30 cellular contexts compared by ENCODE assay signal in genomic region chr11:78170874-78171549, GRCh38. TPM values are rescaled to one million over a fixed set of nuclear protein-coding genes. Genes with fewer than 3 reads are reported as not detected.
DNase-seq lines count a peak whose midpoint lies in the region; ATAC-seq and TF ChIP-seq lines count a peak whose summit lies in the region.
"Had no signal": no experiment of that assay in that cellular context is flagged by ENCODE, and none has a peak within 500 bp of the region (broad histone marks: within the 10 kb centered on the region; RNA-seq: fewer than 3 reads in every experiment).

No MANE protein-coding gene starts in this region.

- CTCF ChIA-PET in activated CD8-positive, alpha-beta memory T cell treated with anti-CD3 and anti-CD28 coated beads, Interleukin-2, amount 10 ng/mL, durations not matched to agents 7 days and 5 days (lab: Charles Lee) = interaction anchor here (1.6 kb wide), 1 partner anchor 125 kb away, joined by 4 read pairs; no protein-coding TSS in a partner anchor
- CTCF ChIA-PET in mammary epithelial cell (lab: Charles Lee; ENCODE audit: low non-redundant PET) = no interaction called here

- 85% methylated on average over 7 of the region's 7 CpGs for WGBS in mammary epithelial cell (ENCODE audit: low coverage, missing lambda C conversion rate)

- peak overlapping the region; percentile 27 to 75 (median 46) for H3K27ac Mint-ChIP-seq in nephron
- H3K27ac Mint-ChIP-seq in activated CD8-positive, alpha-beta memory T cell treated with anti-CD3 and anti-CD28 coated beads, Interleukin-2, amount 10 ng/mL, durations not matched to agents 7 days and 5 days = no peak overlapping the region
- H3K27ac Mint-ChIP-seq: activated T-helper 2 cell treated with anti-CD3 and anti-CD28 coated beads, Interferon-gamma antibody, Interleukin-2, Interleukin-4, amounts not matched to agents 10 μg/mL and 5 μg/mL and 100 μg/mL, durations not matched to agents 14 hours and 24 hours and 36 hours; dendritic cell treated with granulocyte-macrophage colony-stimulating factor and Interleukin-4, amounts not matched to agents 40 ng/mL and 50 ng/mL, for 4 days had no signal

- no peak overlapping the region for H2AFZ ChIP-seq in mammary epithelial cell (ENCODE audit: low read depth, low read length)
- H2AFZ ChIP-seq: parathyroid adenoma had no signal

- H3K9ac ChIP-seq in mammary epithelial cell (ENCODE audit: insufficient read depth, low read length) = no peak overlapping the region
- H3K9ac ChIP-seq: parathyroid adenoma had no signal

- H3K4me1 ChIP-seq in tibial artery (peaks cover 0 to 75% (median 42%) of the 10 kb centered on the region in 4 donors), mammary epithelial cell (ENCODE audit: insufficient read depth, low read length) (no peaks in the 10 kb centered on the region)
- H3K4me1 ChIP-seq: HAP-1, parathyroid adenoma had no signal

- no peaks in the 10 kb centered on the region for H3K27me3 Mint-ChIP-seq in nephron (ENCODE audit: low read depth)
- no peaks in the 10 kb centered on the region for H3K27me3 Mint-ChIP-seq in activated CD8-positive, alpha-beta memory T cell treated with anti-CD3 and anti-CD28 coated beads, Interleukin-2, amount 10 ng/mL, durations not matched to agents 7 days and 5 days
- H3K27me3 Mint-ChIP-seq: dendritic cell treated with granulocyte-macrophage colony-stimulating factor and Interleukin-4, amounts not matched to agents 40 ng/mL and 50 ng/mL, for 4 days; naive B cell had no signal

- no peak overlapping the region for H3K4me2 ChIP-seq in mammary epithelial cell (ENCODE audit: insufficient read depth, low read depth, low read length)

- DNase-seq in MV-4-11 (lab: John Stamatoyannopoulos, UW) (peak; percentile 24), choroid plexus epithelial cell (ENCODE audit: low read depth) (peak; percentile 23), tibial artery (no peak), OCI-M1 (lab: John Stamatoyannopoulos, UW) (no peak), mammary epithelial cell (no peak)
- no peak for DNase-seq in activated CD8-positive, alpha-beta memory T cell treated with anti-CD3 and anti-CD28 coated beads, Interleukin-2, amount 10 ng/mL, durations not matched to agents 7 days and 5 days
- DNase-seq: activated CD4-positive, alpha-beta T cell treated with anti-CD3 and anti-CD28 coated beads for 48 hours; activated T-cell treated with anti-CD3 and anti-CD28 coated beads for 4 hours; caudate nucleus; DMS79 treated with DMSO at 0.1 percent for 48 hours; GF-D8; Kasumi-1; left lung; naive B cell; NCI-H1436; NCI-H2081 treated with DMSO at 0.1 percent for 48 hours; NCI-H226; NCI-H526 treated with DMSO at 0.1 percent for 48 hours; spleen; stimulated activated CD4-positive, alpha-beta T cell treated with anti-CD3 and anti-CD28 coated beads, Interleukin-2, amount 100 ng/mL, for 24 hours; stimulated activated CD8-positive, alpha-beta memory T cell treated with anti-CD3 and anti-CD28 coated beads, Interleukin-4, amount 100 ng/mL, for 48 hours; stomach had no signal

- H3K4me3 ChIP-seq in choroid plexus epithelial cell (ENCODE audit: low read depth, low read length) = no peak overlapping the region
- no peak overlapping the region for H3K4me3 ChIP-seq in tibial artery
- H3K4me3 ChIP-seq in mammary epithelial cell (replicated peaks in 1 of 3; ENCODE audit: insufficient read depth in 1 of 3, low read depth in 2 of 3, low read length in 3 of 3) = no peak overlapping the region
- H3K4me3 ChIP-seq: HAP-1, left lung, spleen, stomach, tibial nerve had no signal

- H3K9me3 ChIP-seq in tibial artery (no peaks in the 10 kb centered on the region), mammary epithelial cell (replicated peaks; ENCODE audit: insufficient read depth, low read length) (no peaks in the 10 kb centered on the region)
- H3K9me3 ChIP-seq: HAP-1, left lung, stomach, tibial nerve had no signal

- H3K27ac ChIP-seq in tibial artery = peak overlapping the region; percentile 82 to 94
- no peak overlapping the region for H3K27ac ChIP-seq in mammary epithelial cell (ENCODE audit: insufficient read depth, low read depth, low read length)
- H3K27ac ChIP-seq: left lung, parathyroid adenoma, spleen, VCaP had no signal

- BruUV-seq in mammary epithelial cell (replicated peaks; lab: Mats Ljungman, UMichigan) = no TSS peak

- ATAC-seq in activated CD8-positive, alpha-beta memory T cell treated with anti-CD3 and anti-CD28 coated beads, Interleukin-2, amount 10 ng/mL, durations not matched to agents 7 days and 5 days = no peak
- ATAC-seq: activated naive CD4-positive, alpha-beta T cell treated with anti-CD3 and anti-CD28 coated beads, Interleukin-2, amount 50 U/mL, for 72 hours; left lung had no signal

- TF ChIP-seq CTCF in choroid plexus epithelial cell (conservative IDR thresholded peaks at IDR 0.05; ENCODE audit: low read depth, low read length) (no peak), nephron (IDR thresholded peaks at IDR 0.05; ENCODE audit: unreplicated experiment in 3 of 3) (no peak), tibial artery (IDR thresholded peaks at IDR 0.05) (no peak), mammary epithelial cell (conservative IDR thresholded peaks at IDR 0.05 in 1 of 2, IDR thresholded peaks at IDR 0.05 in 1 of 2; ENCODE audit: extremely low read depth in 1 of 2, insufficient read depth in 1 of 2, low read depth in 1 of 2, low read length in 2 of 2) (no peak)

- no peaks in the 10 kb centered on the region for H3K79me2 ChIP-seq in mammary epithelial cell (ENCODE audit: insufficient read depth, low read length)
- H3K79me2 ChIP-seq: parathyroid adenoma had no signal

- dilution Hi-C loops in mammary epithelial cell (cut with HindIII; ENCODE audit: low sequenced_read_pairs) = no loop called here

- intact Hi-C loops in tibial artery (cut with DNase I; ENCODE audit: low total_unique reads) (no loop called here), mammary epithelial cell (cut with micrococcal nuclease) (no loop called here)

- in situ Hi-C loops in mammary epithelial cell (cut with MboI; ENCODE audit: low sequenced_read_pairs in 2 of 2) = no loop called here

- no peaks in the 10 kb centered on the region for H4K20me1 ChIP-seq in mammary epithelial cell (ENCODE audit: insufficient read depth, low read length)

- H3K36me3 ChIP-seq in tibial artery = peaks cover 15 to 31% (median 20%) of the 10 kb centered on the region in 3 donors
- H3K36me3 ChIP-seq in mammary epithelial cell (ENCODE audit: insufficient read depth, low read length) = no peaks in the 10 kb centered on the region
- H3K36me3 ChIP-seq: HAP-1 had no signal

- peaks cover 18% of the 10 kb centered on the region for H3K4me1 Mint-ChIP-seq in nephron
- H3K4me1 Mint-ChIP-seq in activated CD8-positive, alpha-beta memory T cell treated with anti-CD3 and anti-CD28 coated beads, Interleukin-2, amount 10 ng/mL, durations not matched to agents 7 days and 5 days = no peaks in the 10 kb centered on the region
- H3K4me1 Mint-ChIP-seq: naive B cell had no signal

- no peak overlapping the region for H3K4me3 Mint-ChIP-seq in nephron
- no peak overlapping the region for H3K4me3 Mint-ChIP-seq in activated CD8-positive, alpha-beta memory T cell treated with anti-CD3 and anti-CD28 coated beads, Interleukin-2, amount 10 ng/mL, durations not matched to agents 7 days and 5 days
- H3K4me3 Mint-ChIP-seq: dendritic cell treated with granulocyte-macrophage colony-stimulating factor and Interleukin-4, amounts not matched to agents 40 ng/mL and 50 ng/mL, for 4 days; naive B cell had no signal

- H3K9me3 Mint-ChIP-seq in nephron = no peaks in the 10 kb centered on the region
- H3K9me3 Mint-ChIP-seq in activated CD8-positive, alpha-beta memory T cell treated with anti-CD3 and anti-CD28 coated beads, Interleukin-2, amount 10 ng/mL, durations not matched to agents 7 days and 5 days (ENCODE audit: low read depth) = no peaks in the 10 kb centered on the region
- H3K9me3 Mint-ChIP-seq: dendritic cell treated with granulocyte-macrophage colony-stimulating factor and Interleukin-4, amounts not matched to agents 40 ng/mL and 50 ng/mL, for 4 days; naive B cell had no signal

- H3K27me3 ChIP-seq in tibial artery (no peaks in the 10 kb centered on the region), mammary epithelial cell (ENCODE audit: insufficient read depth, low read length) (no peaks in the 10 kb centered on the region)
- H3K27me3 ChIP-seq: left lung, spleen, stomach, tibial nerve had no signal

- H3K36me3 Mint-ChIP-seq in nephron (ENCODE audit: low read depth) = peaks cover 28% of the 10 kb centered on the region
- H3K36me3 Mint-ChIP-seq in activated CD8-positive, alpha-beta memory T cell treated with anti-CD3 and anti-CD28 coated beads, Interleukin-2, amount 10 ng/mL, durations not matched to agents 7 days and 5 days = peaks cover 5% of the 10 kb centered on the region

RNA-seq across cellular contexts. Expression of gene KCTD21, which starts 17.4 kb away (rescaled TPM):
- 1 to 10 TPM; 6.4 to 7.3 TPM for total RNA-seq in activated CD8-positive, alpha-beta memory T cell treated with anti-CD3 and anti-CD28 coated beads, Interleukin-2, amount 10 ng/mL, durations not matched to agents 7 days and 5 days
- total RNA-seq in mammary epithelial cell = 1 to 10 TPM; 8.7 to 9.7 TPM
- polyA plus RNA-seq in mammary epithelial cell = 9.2 TPM
- polyA minus RNA-seq in mammary epithelial cell = 43.7 TPM

RNA-seq across cellular contexts. Expression of gene USP35, which starts 17.7 kb away (rescaled TPM):
- 10 to 100 TPM in 1 of 2 experiments, 1 to 10 TPM in 1; 8.5 to 10.6 TPM for total RNA-seq in activated CD8-positive, alpha-beta memory T cell treated with anti-CD3 and anti-CD28 coated beads, Interleukin-2, amount 10 ng/mL, durations not matched to agents 7 days and 5 days
- total RNA-seq in mammary epithelial cell = 10 to 100 TPM; 10.7 to 13.3 TPM
- polyA plus RNA-seq in mammary epithelial cell = 5.1 TPM
- 26.7 TPM for polyA minus RNA-seq in mammary epithelial cell

RNA-seq across cellular contexts. Expression of gene ALG8, which starts 31.6 kb away (rescaled TPM):
- 10 to 100 TPM; 47.3 to 51.6 TPM for total RNA-seq in activated CD8-positive, alpha-beta memory T cell treated with anti-CD3 and anti-CD28 coated beads, Interleukin-2, amount 10 ng/mL, durations not matched to agents 7 days and 5 days
- 10 to 100 TPM; 30.3 to 32.7 TPM for total RNA-seq in mammary epithelial cell
- polyA plus RNA-seq in mammary epithelial cell = 38.8 TPM
- 48.1 TPM for polyA minus RNA-seq in mammary epithelial cell

Comparison
In these comparisons a context has a peak if more than half of its experiments do, and no peak if none do; other contexts are left out.
1. DNase-seq: peak in MV-4-11 (single experiment) and choroid plexus epithelial cell (single experiment); none in tibial artery (0 of 2), OCI-M1 (single experiment), activated CD8-positive, alpha-beta memory T cell treated with anti-CD3 and anti-CD28 coated beads, Interleukin-2, amount 10 ng/mL, durations not matched to agents 7 days and 5 days (single experiment) and mammary epithelial cell (single experiment).